1 cellular context compared by ENCODE assay signal in the genomic region with DNA sequence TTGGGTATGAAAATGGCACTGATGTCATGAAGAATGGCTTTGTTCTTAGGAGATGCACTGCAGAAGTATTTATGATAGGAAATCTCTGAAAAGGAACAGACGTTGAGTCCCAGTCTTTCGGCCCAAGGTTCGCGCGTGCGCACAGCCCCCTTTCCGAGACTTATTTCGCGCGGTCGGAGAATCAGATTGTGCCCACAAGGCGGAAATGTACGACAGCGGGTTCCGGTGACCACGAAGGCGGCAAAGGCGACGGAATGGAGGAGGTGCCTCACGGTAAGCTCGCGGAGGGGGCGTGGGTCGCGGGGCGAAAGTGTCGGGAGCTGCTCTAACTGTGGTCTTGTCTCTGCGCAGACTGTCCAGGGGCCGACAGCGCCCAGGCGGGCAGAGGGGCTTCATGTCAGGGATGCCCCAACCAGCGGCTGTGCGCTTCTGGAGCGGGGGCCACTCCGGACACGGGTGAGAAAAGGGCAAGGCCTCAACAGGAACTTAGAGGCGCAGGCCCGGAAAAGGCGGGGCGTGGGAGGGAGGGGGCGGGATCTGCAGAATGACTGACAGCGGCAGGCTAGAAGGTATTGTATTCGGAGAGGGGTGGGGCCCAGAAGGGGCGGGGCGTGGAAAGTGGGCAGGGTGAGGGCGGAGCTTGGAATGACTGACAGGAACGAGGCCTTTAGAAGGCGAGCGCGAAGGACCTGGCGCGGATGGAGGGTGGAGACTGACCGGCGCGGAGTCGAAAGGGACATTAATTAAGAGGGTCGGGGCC.
TF ChIP-seq lines count a peak whose summit lies in the region.

NUBP1 (plus strand) TSS at position 233 of the 760 bp plus-strand sequence; CDS start at position 255, 22 bp downstream.

TF ChIP-seq in K562, 482 proteins besides CTCF, POLR2A, EP300 and RAD21 (continued from another document and continues in another):
- TF ChIP-seq, protein P1, sequence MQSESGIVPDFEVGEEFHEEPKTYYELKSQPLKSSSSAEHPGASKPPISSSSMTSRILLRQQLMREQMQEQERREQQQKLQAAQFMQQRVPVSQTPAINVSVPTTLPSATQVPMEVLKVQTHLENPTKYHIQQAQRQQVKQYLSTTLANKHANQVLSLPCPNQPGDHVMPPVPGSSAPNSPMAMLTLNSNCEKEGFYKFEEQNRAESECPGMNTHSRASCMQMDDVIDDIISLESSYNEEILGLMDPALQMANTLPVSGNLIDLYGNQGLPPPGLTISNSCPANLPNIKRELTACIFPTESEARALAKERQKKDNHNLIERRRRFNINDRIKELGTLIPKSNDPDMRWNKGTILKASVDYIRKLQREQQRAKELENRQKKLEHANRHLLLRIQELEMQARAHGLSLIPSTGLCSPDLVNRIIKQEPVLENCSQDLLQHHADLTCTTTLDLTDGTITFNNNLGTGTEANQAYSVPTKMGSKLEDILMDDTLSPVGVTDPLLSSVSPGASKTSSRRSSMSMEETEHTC (IDR thresholded peaks at IDR 0.05) = no peak
- TF ChIP-seq HOXB6 (CRISPR knock-in tag; IDR thresholded peaks at IDR 0.05; ENCODE audit: borderline replicate concordance) (no peak), HMBOX1 (IDR thresholded peaks at IDR 0.05) (no peak), ZNF174 (CRISPR knock-in tag; IDR thresholded peaks at IDR 0.05) (no peak), KAT8 (IDR thresholded peaks at IDR 0.05; ENCODE audit: low read depth) (no peak), MCM2 (IDR thresholded peaks at IDR 0.05; ENCODE audit: low read depth) (no peak), ARID1B (IDR thresholded peaks at IDR 0.05) (peak; percentile 54), ZNF696 (CRISPR knock-in tag; conservative IDR thresholded peaks at IDR 0.05) (no peak), NFATC3 (IDR thresholded peaks at IDR 0.05) (no peak), HDAC6 (IDR thresholded peaks at IDR 0.05; ENCODE audit: low read depth, low read length) (no peak), FOSL1 (tag; conservative IDR thresholded peaks at IDR 0.05) (no peak), HCFC1 (IDR thresholded peaks at IDR 0.05; ENCODE audit: low read depth, low read length) (peak; percentile 69), ELF4 (CRISPR knock-in tag; IDR thresholded peaks at IDR 0.05) (peak; percentile 76; the same call in 1 of the 2 replicates), ZNF140 (CRISPR knock-in tag; IDR thresholded peaks at IDR 0.05) (no peak), KDM1A (IDR thresholded peaks at IDR 0.05) (no peak), RNF2 (IDR thresholded peaks at IDR 0.05) (no peak), CREM (IDR thresholded peaks at IDR 0.05; ENCODE audit: low read depth) (peak; percentile 78), TBL1XR1 (IDR thresholded peaks at IDR 0.05; ENCODE audit: low read length in 2 of 2) (no peak), ETS2 (tag; IDR thresholded peaks at IDR 0.05; ENCODE audit: borderline replicate concordance, poor library complexity, severe bottlenecking) (peak; percentile 90), ZNF12 (CRISPR knock-in tag; IDR thresholded peaks at IDR 0.05) (no peak), PYGO2 (tag; IDR thresholded peaks at IDR 0.05) (no peak), SUPT5H (IDR thresholded peaks at IDR 0.05) (peak; percentile 98), HNRNPK (IDR thresholded peaks at IDR 0.05; ENCODE audit: low read depth, low read length, poor library complexity, severe bottlenecking) (no peak), CBX3 (IDR thresholded peaks at IDR 0.05; ENCODE audit: borderline replicate concordance in 1 of 2, low read length in 2 of 2) (no peak), XRCC3 (IDR thresholded peaks at IDR 0.05) (no peak), PHF20 (IDR thresholded peaks at IDR 0.05; ENCODE audit: partially characterized antibody) (peak; percentile 97), PCBP2 (IDR thresholded peaks at IDR 0.05; ENCODE audit: low read depth, low read length, poor library complexity, severe bottlenecking) (no peak), ZNF316 (IDR thresholded peaks at IDR 0.05) (peak; percentile 57)
- TF ChIP-seq, protein P2, sequence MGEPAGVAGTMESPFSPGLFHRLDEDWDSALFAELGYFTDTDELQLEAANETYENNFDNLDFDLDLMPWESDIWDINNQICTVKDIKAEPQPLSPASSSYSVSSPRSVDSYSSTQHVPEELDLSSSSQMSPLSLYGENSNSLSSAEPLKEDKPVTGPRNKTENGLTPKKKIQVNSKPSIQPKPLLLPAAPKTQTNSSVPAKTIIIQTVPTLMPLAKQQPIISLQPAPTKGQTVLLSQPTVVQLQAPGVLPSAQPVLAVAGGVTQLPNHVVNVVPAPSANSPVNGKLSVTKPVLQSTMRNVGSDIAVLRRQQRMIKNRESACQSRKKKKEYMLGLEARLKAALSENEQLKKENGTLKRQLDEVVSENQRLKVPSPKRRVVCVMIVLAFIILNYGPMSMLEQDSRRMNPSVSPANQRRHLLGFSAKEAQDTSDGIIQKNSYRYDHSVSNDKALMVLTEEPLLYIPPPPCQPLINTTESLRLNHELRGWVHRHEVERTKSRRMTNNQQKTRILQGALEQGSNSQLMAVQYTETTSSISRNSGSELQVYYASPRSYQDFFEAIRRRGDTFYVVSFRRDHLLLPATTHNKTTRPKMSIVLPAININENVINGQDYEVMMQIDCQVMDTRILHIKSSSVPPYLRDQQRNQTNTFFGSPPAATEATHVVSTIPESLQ (CRISPR knock-in tag; IDR thresholded peaks at IDR 0.05) = no peak; the same call in 1 of the 2 replicates
- TF ChIP-seq, protein P3, sequence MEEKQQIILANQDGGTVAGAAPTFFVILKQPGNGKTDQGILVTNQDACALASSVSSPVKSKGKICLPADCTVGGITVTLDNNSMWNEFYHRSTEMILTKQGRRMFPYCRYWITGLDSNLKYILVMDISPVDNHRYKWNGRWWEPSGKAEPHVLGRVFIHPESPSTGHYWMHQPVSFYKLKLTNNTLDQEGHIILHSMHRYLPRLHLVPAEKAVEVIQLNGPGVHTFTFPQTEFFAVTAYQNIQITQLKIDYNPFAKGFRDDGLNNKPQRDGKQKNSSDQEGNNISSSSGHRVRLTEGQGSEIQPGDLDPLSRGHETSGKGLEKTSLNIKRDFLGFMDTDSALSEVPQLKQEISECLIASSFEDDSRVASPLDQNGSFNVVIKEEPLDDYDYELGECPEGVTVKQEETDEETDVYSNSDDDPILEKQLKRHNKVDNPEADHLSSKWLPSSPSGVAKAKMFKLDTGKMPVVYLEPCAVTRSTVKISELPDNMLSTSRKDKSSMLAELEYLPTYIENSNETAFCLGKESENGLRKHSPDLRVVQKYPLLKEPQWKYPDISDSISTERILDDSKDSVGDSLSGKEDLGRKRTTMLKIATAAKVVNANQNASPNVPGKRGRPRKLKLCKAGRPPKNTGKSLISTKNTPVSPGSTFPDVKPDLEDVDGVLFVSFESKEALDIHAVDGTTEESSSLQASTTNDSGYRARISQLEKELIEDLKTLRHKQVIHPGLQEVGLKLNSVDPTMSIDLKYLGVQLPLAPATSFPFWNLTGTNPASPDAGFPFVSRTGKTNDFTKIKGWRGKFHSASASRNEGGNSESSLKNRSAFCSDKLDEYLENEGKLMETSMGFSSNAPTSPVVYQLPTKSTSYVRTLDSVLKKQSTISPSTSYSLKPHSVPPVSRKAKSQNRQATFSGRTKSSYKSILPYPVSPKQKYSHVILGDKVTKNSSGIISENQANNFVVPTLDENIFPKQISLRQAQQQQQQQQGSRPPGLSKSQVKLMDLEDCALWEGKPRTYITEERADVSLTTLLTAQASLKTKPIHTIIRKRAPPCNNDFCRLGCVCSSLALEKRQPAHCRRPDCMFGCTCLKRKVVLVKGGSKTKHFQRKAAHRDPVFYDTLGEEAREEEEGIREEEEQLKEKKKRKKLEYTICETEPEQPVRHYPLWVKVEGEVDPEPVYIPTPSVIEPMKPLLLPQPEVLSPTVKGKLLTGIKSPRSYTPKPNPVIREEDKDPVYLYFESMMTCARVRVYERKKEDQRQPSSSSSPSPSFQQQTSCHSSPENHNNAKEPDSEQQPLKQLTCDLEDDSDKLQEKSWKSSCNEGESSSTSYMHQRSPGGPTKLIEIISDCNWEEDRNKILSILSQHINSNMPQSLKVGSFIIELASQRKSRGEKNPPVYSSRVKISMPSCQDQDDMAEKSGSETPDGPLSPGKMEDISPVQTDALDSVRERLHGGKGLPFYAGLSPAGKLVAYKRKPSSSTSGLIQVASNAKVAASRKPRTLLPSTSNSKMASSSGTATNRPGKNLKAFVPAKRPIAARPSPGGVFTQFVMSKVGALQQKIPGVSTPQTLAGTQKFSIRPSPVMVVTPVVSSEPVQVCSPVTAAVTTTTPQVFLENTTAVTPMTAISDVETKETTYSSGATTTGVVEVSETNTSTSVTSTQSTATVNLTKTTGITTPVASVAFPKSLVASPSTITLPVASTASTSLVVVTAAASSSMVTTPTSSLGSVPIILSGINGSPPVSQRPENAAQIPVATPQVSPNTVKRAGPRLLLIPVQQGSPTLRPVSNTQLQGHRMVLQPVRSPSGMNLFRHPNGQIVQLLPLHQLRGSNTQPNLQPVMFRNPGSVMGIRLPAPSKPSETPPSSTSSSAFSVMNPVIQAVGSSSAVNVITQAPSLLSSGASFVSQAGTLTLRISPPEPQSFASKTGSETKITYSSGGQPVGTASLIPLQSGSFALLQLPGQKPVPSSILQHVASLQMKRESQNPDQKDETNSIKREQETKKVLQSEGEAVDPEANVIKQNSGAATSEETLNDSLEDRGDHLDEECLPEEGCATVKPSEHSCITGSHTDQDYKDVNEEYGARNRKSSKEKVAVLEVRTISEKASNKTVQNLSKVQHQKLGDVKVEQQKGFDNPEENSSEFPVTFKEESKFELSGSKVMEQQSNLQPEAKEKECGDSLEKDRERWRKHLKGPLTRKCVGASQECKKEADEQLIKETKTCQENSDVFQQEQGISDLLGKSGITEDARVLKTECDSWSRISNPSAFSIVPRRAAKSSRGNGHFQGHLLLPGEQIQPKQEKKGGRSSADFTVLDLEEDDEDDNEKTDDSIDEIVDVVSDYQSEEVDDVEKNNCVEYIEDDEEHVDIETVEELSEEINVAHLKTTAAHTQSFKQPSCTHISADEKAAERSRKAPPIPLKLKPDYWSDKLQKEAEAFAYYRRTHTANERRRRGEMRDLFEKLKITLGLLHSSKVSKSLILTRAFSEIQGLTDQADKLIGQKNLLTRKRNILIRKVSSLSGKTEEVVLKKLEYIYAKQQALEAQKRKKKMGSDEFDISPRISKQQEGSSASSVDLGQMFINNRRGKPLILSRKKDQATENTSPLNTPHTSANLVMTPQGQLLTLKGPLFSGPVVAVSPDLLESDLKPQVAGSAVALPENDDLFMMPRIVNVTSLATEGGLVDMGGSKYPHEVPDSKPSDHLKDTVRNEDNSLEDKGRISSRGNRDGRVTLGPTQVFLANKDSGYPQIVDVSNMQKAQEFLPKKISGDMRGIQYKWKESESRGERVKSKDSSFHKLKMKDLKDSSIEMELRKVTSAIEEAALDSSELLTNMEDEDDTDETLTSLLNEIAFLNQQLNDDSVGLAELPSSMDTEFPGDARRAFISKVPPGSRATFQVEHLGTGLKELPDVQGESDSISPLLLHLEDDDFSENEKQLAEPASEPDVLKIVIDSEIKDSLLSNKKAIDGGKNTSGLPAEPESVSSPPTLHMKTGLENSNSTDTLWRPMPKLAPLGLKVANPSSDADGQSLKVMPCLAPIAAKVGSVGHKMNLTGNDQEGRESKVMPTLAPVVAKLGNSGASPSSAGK (IDR thresholded peaks at IDR 0.05) = peak; percentile 94
- TF ChIP-seq, protein P4, sequence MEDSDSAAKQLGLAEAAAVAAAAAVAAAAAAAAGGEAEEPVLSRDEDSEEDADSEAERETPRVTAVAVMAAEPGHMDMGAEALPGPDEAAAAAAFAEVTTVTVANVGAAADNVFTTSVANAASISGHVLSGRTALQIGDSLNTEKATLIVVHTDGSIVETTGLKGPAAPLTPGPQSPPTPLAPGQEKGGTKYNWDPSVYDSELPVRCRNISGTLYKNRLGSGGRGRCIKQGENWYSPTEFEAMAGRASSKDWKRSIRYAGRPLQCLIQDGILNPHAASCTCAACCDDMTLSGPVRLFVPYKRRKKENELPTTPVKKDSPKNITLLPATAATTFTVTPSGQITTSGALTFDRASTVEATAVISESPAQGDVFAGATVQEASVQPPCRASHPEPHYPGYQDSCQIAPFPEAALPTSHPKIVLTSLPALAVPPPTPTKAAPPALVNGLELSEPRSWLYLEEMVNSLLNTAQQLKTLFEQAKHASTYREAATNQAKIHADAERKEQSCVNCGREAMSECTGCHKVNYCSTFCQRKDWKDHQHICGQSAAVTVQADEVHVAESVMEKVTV (CRISPR knock-in tag; IDR thresholded peaks at IDR 0.05) = 0 out of 2 replicates have a peak, but pooled peaks have one; percentile 35
- TF ChIP-seq, protein P5, sequence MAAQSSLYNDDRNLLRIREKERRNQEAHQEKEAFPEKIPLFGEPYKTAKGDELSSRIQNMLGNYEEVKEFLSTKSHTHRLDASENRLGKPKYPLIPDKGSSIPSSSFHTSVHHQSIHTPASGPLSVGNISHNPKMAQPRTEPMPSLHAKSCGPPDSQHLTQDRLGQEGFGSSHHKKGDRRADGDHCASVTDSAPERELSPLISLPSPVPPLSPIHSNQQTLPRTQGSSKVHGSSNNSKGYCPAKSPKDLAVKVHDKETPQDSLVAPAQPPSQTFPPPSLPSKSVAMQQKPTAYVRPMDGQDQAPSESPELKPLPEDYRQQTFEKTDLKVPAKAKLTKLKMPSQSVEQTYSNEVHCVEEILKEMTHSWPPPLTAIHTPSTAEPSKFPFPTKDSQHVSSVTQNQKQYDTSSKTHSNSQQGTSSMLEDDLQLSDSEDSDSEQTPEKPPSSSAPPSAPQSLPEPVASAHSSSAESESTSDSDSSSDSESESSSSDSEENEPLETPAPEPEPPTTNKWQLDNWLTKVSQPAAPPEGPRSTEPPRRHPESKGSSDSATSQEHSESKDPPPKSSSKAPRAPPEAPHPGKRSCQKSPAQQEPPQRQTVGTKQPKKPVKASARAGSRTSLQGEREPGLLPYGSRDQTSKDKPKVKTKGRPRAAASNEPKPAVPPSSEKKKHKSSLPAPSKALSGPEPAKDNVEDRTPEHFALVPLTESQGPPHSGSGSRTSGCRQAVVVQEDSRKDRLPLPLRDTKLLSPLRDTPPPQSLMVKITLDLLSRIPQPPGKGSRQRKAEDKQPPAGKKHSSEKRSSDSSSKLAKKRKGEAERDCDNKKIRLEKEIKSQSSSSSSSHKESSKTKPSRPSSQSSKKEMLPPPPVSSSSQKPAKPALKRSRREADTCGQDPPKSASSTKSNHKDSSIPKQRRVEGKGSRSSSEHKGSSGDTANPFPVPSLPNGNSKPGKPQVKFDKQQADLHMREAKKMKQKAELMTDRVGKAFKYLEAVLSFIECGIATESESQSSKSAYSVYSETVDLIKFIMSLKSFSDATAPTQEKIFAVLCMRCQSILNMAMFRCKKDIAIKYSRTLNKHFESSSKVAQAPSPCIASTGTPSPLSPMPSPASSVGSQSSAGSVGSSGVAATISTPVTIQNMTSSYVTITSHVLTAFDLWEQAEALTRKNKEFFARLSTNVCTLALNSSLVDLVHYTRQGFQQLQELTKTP (IDR thresholded peaks at IDR 0.05; ENCODE audit: low read depth in 1 of 2, partially characterized antibody in 2 of 2) = peak in 1 of 2 experiments; percentile 99
